17 cellular contexts compared by ENCODE assay signal in the genomic region with DNA sequence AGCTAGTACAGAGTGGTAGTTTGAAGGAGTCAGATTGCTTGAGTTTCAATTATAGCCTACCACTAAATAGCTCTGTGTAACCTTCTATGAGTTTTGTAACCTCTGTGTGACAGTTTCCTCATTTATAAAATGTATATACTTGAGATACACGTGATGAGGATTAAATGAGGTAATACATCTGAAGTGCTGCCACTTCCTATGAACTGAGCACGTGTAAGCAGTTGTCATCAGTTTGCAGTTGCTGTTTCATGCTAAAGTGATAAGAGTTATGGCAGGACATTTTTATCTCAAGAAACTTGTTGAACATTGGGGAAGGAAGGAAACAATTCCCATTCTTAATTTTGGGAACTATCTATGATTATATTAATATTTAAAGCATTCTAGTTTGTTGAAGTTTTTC. TPM values are rescaled to one million over a fixed set of nuclear protein-coding genes. Genes with fewer than 3 reads are reported as not detected.
DNase-seq lines count a peak whose midpoint lies in the region; ATAC-seq, FAIRE-seq and TF ChIP-seq lines count a peak whose summit lies in the region.
"Had no signal": no experiment of that assay in that cellular context is flagged by ENCODE, and none has a peak within 500 bp of the region (broad histone marks: within the 10 kb centered on the region; RNA-seq: fewer than 3 reads in every experiment).

No MANE protein-coding gene starts in this region.

- H3K27ac ChIP-seq in astrocyte (ENCODE audit: low read depth, low read length), result no peak overlapping the region
- H3K27ac ChIP-seq: KMS-11, pancreas, thoracic aorta had no signal

- peak in 39 of 76 experiments; percentile 1 to 73 (median 33) for DNase-seq in HUDEP-2 (lab: John Stamatoyannopoulos, UW; ENCODE audit: unreplicated experiment in 76 of 76)
- DNase-seq in NOMO-1 treated with DMSO at 0.1 percent for 48 hours (lab: John Stamatoyannopoulos, UW; ENCODE audit: unreplicated experiment), result peak; percentile 97
- no peak for DNase-seq in astrocyte (ENCODE audit: low read depth)
- DNase-seq in natural killer cell, result no peak
- DNase-seq in stimulated activated CD8-positive, alpha-beta memory T cell treated with anti-CD3 and anti-CD28 coated beads, Interleukin-4, amount 100 ng/mL, for 48 hours, result no peak
- DNase-seq: cerebellar nuclear complex; foreskin melanocyte; NCI-H146; NCI-H345; pancreas; SK-N-SH; stimulated activated CD4-positive, alpha-beta T cell treated with anti-CD3 and anti-CD28 coated beads, Interleukin-4, amount 100 ng/mL, for 4 hours had no signal

- FAIRE-seq in astrocyte (lab: Jason Lieb, UNC), result peak; percentile 5
- FAIRE-seq: pancreas had no signal

- H3K27ac Mint-ChIP-seq in astrocyte (ENCODE audit: unreplicated experiment), result no peak overlapping the region
- H3K27ac Mint-ChIP-seq in natural killer cell, result no peak overlapping the region
- H3K27ac Mint-ChIP-seq: activated T-helper 2 cell treated with anti-CD3 and anti-CD28 coated beads, Interferon-gamma antibody, Interleukin-2, Interleukin-4, amounts not matched to agents 10 μg/mL and 5 μg/mL and 100 μg/mL, durations not matched to agents 14 hours and 24 hours and 36 hours had no signal

- H3K36me3 ChIP-seq in astrocyte (ENCODE audit: insufficient read depth, low read length), result no peaks in the 10 kb centered on the region
- H3K36me3 ChIP-seq: thoracic aorta had no signal

- TF ChIP-seq CTCF in astrocyte (IDR thresholded peaks at IDR 0.05; ENCODE audit: insufficient read depth, low read depth, low read length), result no peak
- no peak for TF ChIP-seq CTCF in natural killer cell (IDR thresholded peaks at IDR 0.05)

- no peaks in the 10 kb centered on the region for H3K4me1 ChIP-seq in astrocyte (ENCODE audit: insufficient read depth, low read length)
- H3K4me1 ChIP-seq: pancreas had no signal

- no peak overlapping the region for H3K4me3 ChIP-seq in astrocyte (ENCODE audit: insufficient read depth, low read depth, low read length)
- H3K4me3 ChIP-seq: pancreas, thoracic aorta had no signal

- no peak overlapping the region for H3K9ac ChIP-seq in astrocyte (ENCODE audit: low read length)
- H3K9ac ChIP-seq: KMS-11, SK-N-SH had no signal

- H2AFZ ChIP-seq in astrocyte (ENCODE audit: low read depth, low read length), result no peak overlapping the region

- no peaks in the 10 kb centered on the region for H3K27me3 ChIP-seq in astrocyte (ENCODE audit: insufficient read depth, low read length)
- H3K27me3 ChIP-seq: pancreas had no signal

- ATAC-seq in natural killer cell (peak; percentile 40 to 62 (median 50)), GM18909 (IDR thresholded peaks at IDR 0.05; ENCODE audit: poor library complexity, unreplicated experiment) (no peak), GM18907 (IDR thresholded peaks at IDR 0.05; ENCODE audit: unreplicated experiment) (no peak)
- ATAC-seq: pancreas had no signal

- H3K79me2 ChIP-seq in astrocyte (ENCODE audit: insufficient read depth, low read length), result no peaks in the 10 kb centered on the region

- H3K4me3 Mint-ChIP-seq in astrocyte (ENCODE audit: unreplicated experiment), result no peak overlapping the region
- no peak overlapping the region for H3K4me3 Mint-ChIP-seq in natural killer cell

- H3K36me3 Mint-ChIP-seq in astrocyte (ENCODE audit: low read depth, unreplicated experiment) (peaks cover 13% of the 10 kb centered on the region), natural killer cell (peaks cover 27% of the 10 kb centered on the region)

- no peaks in the 10 kb centered on the region for H3K9me3 ChIP-seq in astrocyte (ENCODE audit: insufficient read depth, low read depth, low read length)
- H3K9me3 ChIP-seq: pancreas, SK-N-SH, thoracic aorta had no signal

- H3K4me1 Mint-ChIP-seq in astrocyte (ENCODE audit: low read depth, unreplicated experiment) (no peaks in the 10 kb centered on the region), natural killer cell (no peaks in the 10 kb centered on the region)

- no peaks in the 10 kb centered on the region for H4K20me1 ChIP-seq in astrocyte (ENCODE audit: insufficient read depth, low read length)

- H3K27me3 Mint-ChIP-seq in astrocyte (ENCODE audit: low read depth, unreplicated experiment) (no peaks in the 10 kb centered on the region), natural killer cell (ENCODE audit: low read depth in 2 of 2) (no peaks in the 10 kb centered on the region)

- no peak overlapping the region for H3K4me2 ChIP-seq in astrocyte (ENCODE audit: low read length)
- H3K4me2 ChIP-seq: KMS-11, SK-N-SH had no signal

- intact Hi-C loops in natural killer cell (cut with micrococcal nuclease), result no loop called here

- peaks cover 9% of the 10 kb centered on the region for H3K9me3 Mint-ChIP-seq in astrocyte (ENCODE audit: unreplicated experiment)
- peaks cover 0 to 2% of the 10 kb centered on the region in 2 donors for H3K9me3 Mint-ChIP-seq in natural killer cell

RNA-seq across cellular contexts. Expression of gene CARF, which starts 38.5 kb away (rescaled TPM):
- total RNA-seq in astrocyte, result 3.6 and 5.3 TPM in 2 replicates
- 10 to 100 TPM; 15.7 to 18.8 (median 16.0) TPM for total RNA-seq in natural killer cell

RNA-seq across cellular contexts. Expression of gene WDR12, which starts 39.1 kb away (rescaled TPM):
- 53.5 and 60.6 TPM in 2 replicates for total RNA-seq in astrocyte
- 10 to 100 TPM in 2 of 3 donors, 1 to 10 TPM in 1; 7.8 to 14.5 (median 12.9) TPM for total RNA-seq in natural killer cell

Comparison
In these comparisons a context has a peak if more than half of its experiments do, and no peak if none do; other contexts are left out.
1. DNase-seq: peak in HUDEP-2 (39 of 76) and NOMO-1 treated with DMSO at 0.1 percent for 48 hours (single experiment); none in astrocyte (single experiment), natural killer cell (single experiment) and stimulated activated CD8-positive, alpha-beta memory T cell treated with anti-CD3 and anti-CD28 coated beads, Interleukin-4, amount 100 ng/mL, for 48 hours (single experiment).
2. ATAC-seq: peak in natural killer cell (3 of 3); none in GM18909 (single experiment) and GM18907 (single experiment).